Comparison of ENCODE assay signal across 3 cellular contexts in the genomic region with DNA sequence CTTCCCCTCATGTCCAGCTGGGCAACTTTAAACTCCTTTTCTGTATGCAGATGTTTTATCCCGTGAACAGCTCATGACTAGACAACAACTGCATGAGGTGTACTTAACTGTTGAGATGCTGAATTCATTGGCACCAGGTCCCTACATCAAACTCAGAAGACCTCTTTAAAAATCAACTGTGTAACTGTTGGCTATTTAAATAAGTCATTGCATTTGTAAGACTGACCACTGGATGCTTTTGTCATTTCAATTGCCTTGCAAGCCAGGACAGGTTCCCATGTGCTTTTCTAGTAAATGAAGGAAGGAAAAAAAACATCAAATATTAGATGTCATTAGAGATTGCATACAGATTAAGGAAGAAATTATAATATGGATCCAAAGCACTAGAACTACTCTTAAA.
TF ChIP-seq lines count a peak whose summit lies in the region.

No MANE protein-coding gene starts in this region.

TF ChIP-seq in SK-N-SH, 30 proteins besides CTCF, POLR2A, EP300 and RAD21 (continued from another document):
- TF ChIP-seq, protein P1, sequence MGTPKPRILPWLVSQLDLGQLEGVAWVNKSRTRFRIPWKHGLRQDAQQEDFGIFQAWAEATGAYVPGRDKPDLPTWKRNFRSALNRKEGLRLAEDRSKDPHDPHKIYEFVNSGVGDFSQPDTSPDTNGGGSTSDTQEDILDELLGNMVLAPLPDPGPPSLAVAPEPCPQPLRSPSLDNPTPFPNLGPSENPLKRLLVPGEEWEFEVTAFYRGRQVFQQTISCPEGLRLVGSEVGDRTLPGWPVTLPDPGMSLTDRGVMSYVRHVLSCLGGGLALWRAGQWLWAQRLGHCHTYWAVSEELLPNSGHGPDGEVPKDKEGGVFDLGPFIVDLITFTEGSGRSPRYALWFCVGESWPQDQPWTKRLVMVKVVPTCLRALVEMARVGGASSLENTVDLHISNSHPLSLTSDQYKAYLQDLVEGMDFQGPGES (IDR thresholded peaks at IDR 0.05; ENCODE audit: low read depth, low read length), result no peak
- no peak for TF ChIP-seq ELF1 (IDR thresholded peaks at IDR 0.05)
- TF ChIP-seq, protein P2, sequence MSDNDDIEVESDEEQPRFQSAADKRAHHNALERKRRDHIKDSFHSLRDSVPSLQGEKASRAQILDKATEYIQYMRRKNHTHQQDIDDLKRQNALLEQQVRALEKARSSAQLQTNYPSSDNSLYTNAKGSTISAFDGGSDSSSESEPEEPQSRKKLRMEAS (IDR thresholded peaks at IDR 0.05; ENCODE audit: low read depth), result no peak
- TF ChIP-seq, protein P3, sequence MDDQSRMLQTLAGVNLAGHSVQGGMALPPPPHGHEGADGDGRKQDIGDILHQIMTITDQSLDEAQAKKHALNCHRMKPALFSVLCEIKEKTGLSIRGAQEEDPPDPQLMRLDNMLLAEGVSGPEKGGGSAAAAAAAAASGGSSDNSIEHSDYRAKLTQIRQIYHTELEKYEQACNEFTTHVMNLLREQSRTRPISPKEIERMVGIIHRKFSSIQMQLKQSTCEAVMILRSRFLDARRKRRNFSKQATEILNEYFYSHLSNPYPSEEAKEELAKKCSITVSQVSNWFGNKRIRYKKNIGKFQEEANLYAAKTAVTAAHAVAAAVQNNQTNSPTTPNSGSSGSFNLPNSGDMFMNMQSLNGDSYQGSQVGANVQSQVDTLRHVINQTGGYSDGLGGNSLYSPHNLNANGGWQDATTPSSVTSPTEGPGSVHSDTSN (IDR thresholded peaks at IDR 0.05), result no peak
- TF ChIP-seq TAF1 (IDR thresholded peaks at IDR 0.05; ENCODE audit: borderline replicate concordance, low read depth, low read length), result no peak
- no peak for TF ChIP-seq GABPA (IDR thresholded peaks at IDR 0.05; ENCODE audit: low read depth)
TF ChIP-seq in SK-N-SH: peak in this region for 0.

TF ChIP-seq in SK-N-SH treated with all-trans-retinoic acid at 6 μM for 48 hours, 23 proteins besides CTCF, POLR2A, EP300 and RAD21 (continued from another document):
- TF ChIP-seq ISL1 (CRISPR knock-in tag; IDR thresholded peaks at IDR 0.05) (no peak), ZNF565 (CRISPR knock-in tag; conservative IDR thresholded peaks at IDR 0.05; ENCODE audit: low read depth) (no peak), TOX (CRISPR knock-in tag; IDR thresholded peaks at IDR 0.05; ENCODE audit: borderline replicate concordance) (no peak), OSR1 (CRISPR knock-in tag; IDR thresholded peaks at IDR 0.05) (no peak)
- TF ChIP-seq, protein P4, sequence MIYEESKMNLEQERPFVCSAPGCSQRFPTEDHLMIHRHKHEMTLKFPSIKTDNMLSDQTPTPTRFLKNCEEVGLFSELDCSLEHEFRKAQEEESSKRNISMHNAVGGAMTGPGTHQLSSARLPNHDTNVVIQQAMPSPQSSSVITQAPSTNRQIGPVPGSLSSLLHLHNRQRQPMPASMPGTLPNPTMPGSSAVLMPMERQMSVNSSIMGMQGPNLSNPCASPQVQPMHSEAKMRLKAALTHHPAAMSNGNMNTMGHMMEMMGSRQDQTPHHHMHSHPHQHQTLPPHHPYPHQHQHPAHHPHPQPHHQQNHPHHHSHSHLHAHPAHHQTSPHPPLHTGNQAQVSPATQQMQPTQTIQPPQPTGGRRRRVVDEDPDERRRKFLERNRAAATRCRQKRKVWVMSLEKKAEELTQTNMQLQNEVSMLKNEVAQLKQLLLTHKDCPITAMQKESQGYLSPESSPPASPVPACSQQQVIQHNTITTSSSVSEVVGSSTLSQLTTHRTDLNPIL (CRISPR knock-in tag; IDR thresholded peaks at IDR 0.05; ENCODE audit: low read depth), result no peak

TF ChIP-seq in GM12878, 131 proteins besides CTCF, POLR2A, EP300 and RAD21 (continued from another document):
- TF ChIP-seq EED (IDR thresholded peaks at IDR 0.05; ENCODE audit: low read depth), result no peak
- no peak for TF ChIP-seq MEF2B (IDR thresholded peaks at IDR 0.05; ENCODE audit: partially characterized antibody, poor library complexity, severe bottlenecking)
